ENCODE assay signal across 2 cellular contexts in genomic region chr10:19872504-19873271, GRCh38.
TF ChIP-seq lines count a peak whose summit lies in the region.

No MANE protein-coding gene starts in this region.

TF ChIP-seq in liver, 16 proteins besides CTCF, POLR2A, EP300 and RAD21:
- TF ChIP-seq HNF4G (IDR thresholded peaks at IDR 0.05) (no peak), ATF3 (IDR thresholded peaks at IDR 0.05) (no peak), GABPA (IDR thresholded peaks at IDR 0.05 in 1 of 2, conservative IDR thresholded peaks at IDR 0.05 in 1 of 2) (no peak), SP1 (IDR thresholded peaks at IDR 0.05) (peak; percentile 67), EGR1 (IDR thresholded peaks at IDR 0.05; ENCODE audit: low read depth in 2 of 2) (no peak), FOXA2 (IDR thresholded peaks at IDR 0.05) (peak; percentile 5), JUND (IDR thresholded peaks at IDR 0.05) (peak in 1 of 2 donors; percentile 9), NR2F2 (IDR thresholded peaks at IDR 0.05) (no peak), HNF4A (conservative IDR thresholded peaks at IDR 0.05) (peak; percentile 59 to 61), YY1 (IDR thresholded peaks at IDR 0.05) (peak; percentile 43), RXRA (IDR thresholded peaks at IDR 0.05) (peak; percentile 81 to 85), MAX (IDR thresholded peaks at IDR 0.05) (no peak), TAF1 (conservative IDR thresholded peaks at IDR 0.05) (no peak), ZBTB33 (IDR thresholded peaks at IDR 0.05) (peak; percentile 42), FOXA1 (IDR thresholded peaks at IDR 0.05) (peak; percentile 7), REST (IDR thresholded peaks at IDR 0.05) (peak; percentile 11)
TF ChIP-seq in liver: peak in this region for 9.

TF ChIP-seq in HepG2, 621 proteins besides CTCF, POLR2A, EP300 and RAD21:
- TF ChIP-seq ZNF281 (CRISPR knock-in tag; IDR thresholded peaks at IDR 0.05; ENCODE audit: borderline replicate concordance): no peak
- no peak for TF ChIP-seq PTBP1 (IDR thresholded peaks at IDR 0.05; ENCODE audit: low read depth, low read length, poor library complexity, severe bottlenecking)
- no peak for TF ChIP-seq JUNB (CRISPR knock-in tag; IDR thresholded peaks at IDR 0.05; ENCODE audit: borderline replicate concordance)
- no peak for TF ChIP-seq YY1 (IDR thresholded peaks at IDR 0.05; ENCODE audit: insufficient read depth, insufficient replicate concordance, low read depth, low read length)
- TF ChIP-seq ZBED4 (CRISPR knock-in tag; IDR thresholded peaks at IDR 0.05; ENCODE audit: borderline replicate concordance): no peak
- TF ChIP-seq ZNF841 (CRISPR knock-in tag; IDR thresholded peaks at IDR 0.05; ENCODE audit: borderline replicate concordance): no peak
